In genomic region chr22:49893025-49893424, GRCh38 we compare ENCODE assay signal across 19 cellular contexts. TPM values are rescaled to one million over a fixed set of nuclear protein-coding genes. Genes with fewer than 3 reads are reported as not detected.
DNase-seq lines count a peak whose midpoint lies in the region; ATAC-seq and TF ChIP-seq lines count a peak whose summit lies in the region.
"Had no signal": no experiment of that assay in that cellular context is flagged by ENCODE, and none has a peak within 500 bp of the region (broad histone marks: within the 10 kb centered on the region; RNA-seq: fewer than 3 reads in every experiment).

No MANE protein-coding gene starts in this region.

- peaks cover 29 to 53% of the 10 kb centered on the region in 2 donors for H3K36me3 Mint-ChIP-seq in CD4-positive, alpha-beta memory T cell
- peaks cover 19% of the 10 kb centered on the region for H3K36me3 Mint-ChIP-seq in central memory CD8-positive, alpha-beta T cell (ENCODE audit: insufficient read depth)
- H3K36me3 Mint-ChIP-seq in progenitor cell of endocrine pancreas (ENCODE audit: insufficient read depth) = peaks cover 62% of the 10 kb centered on the region
- H3K36me3 Mint-ChIP-seq in osteocyte (ENCODE audit: unreplicated experiment) = peaks cover 51% of the 10 kb centered on the region

- H3K4me3 ChIP-seq in A673 (ENCODE audit: low read depth, low read length, poor library complexity, severe bottlenecking) (no peak overlapping the region), stomach (no peak overlapping the region)
- no peak overlapping the region for H3K4me3 ChIP-seq in CD4-positive, alpha-beta memory T cell (ENCODE audit: low read length in 2 of 2)
- H3K4me3 ChIP-seq: GM12878 had no signal

- H3K9me3 Mint-ChIP-seq in CD4-positive, alpha-beta memory T cell = peaks cover 0 to 9% (median 5%) of the 10 kb centered on the region in 8 donors
- H3K9me3 Mint-ChIP-seq in central memory CD8-positive, alpha-beta T cell = no peaks in the 10 kb centered on the region
- peaks cover 12% of the 10 kb centered on the region for H3K9me3 Mint-ChIP-seq in progenitor cell of endocrine pancreas (ENCODE audit: low read depth)
- peaks cover 21% of the 10 kb centered on the region for H3K9me3 Mint-ChIP-seq in osteocyte (ENCODE audit: unreplicated experiment)

- TF ChIP-seq CTCF in A673 (conservative IDR thresholded peaks at IDR 0.05; ENCODE audit: low read depth, low read length) (no peak), progenitor cell of endocrine pancreas (IDR thresholded peaks at IDR 0.05; ENCODE audit: unreplicated experiment) (no peak), osteocyte (IDR thresholded peaks at IDR 0.05) (no peak), stomach (IDR thresholded peaks at IDR 0.05) (no peak)

- BruUV-seq in A673 (replicated peaks; lab: Mats Ljungman, UMichigan) = TSS peak; percentile 5

- H3K4me1 ChIP-seq in A673 (ENCODE audit: insufficient read depth, low read length, poor library complexity, severe bottlenecking) (no peaks in the 10 kb centered on the region), stomach (no peaks in the 10 kb centered on the region)
- no peaks in the 10 kb centered on the region for H3K4me1 ChIP-seq in CD4-positive, alpha-beta memory T cell (ENCODE audit: insufficient read depth, low read length)

- H3K27ac Mint-ChIP-seq in CD4-positive, alpha-beta memory T cell = peak overlapping the region in 4 of 7 donors; percentile 15 to 67 (median 38)
- H3K27ac Mint-ChIP-seq in central memory CD8-positive, alpha-beta T cell (ENCODE audit: low read depth) = peak overlapping the region; percentile 36
- H3K27ac Mint-ChIP-seq in progenitor cell of endocrine pancreas (peak overlapping the region; percentile 1), osteocyte (ENCODE audit: unreplicated experiment) (no peak overlapping the region)
- H3K27ac Mint-ChIP-seq: CD4-positive, alpha-beta T cell; H9 had no signal

- intact Hi-C loops in A673 (cut with micrococcal nuclease; ENCODE audit: unreplicated experiment) (no loop called here), stomach (cut with DNase I; ENCODE audit: low total_unique reads) (no loop called here)
- intact Hi-C loops in CD4-positive, alpha-beta memory T cell (cut with micrococcal nuclease) = no loop called here

- WGBS in stomach, 5 donors = 96 to 99% (median 98%) methylated on average over 4 of the region's 4 CpGs

- ATAC-seq in central memory CD8-positive, alpha-beta T cell (replicated peaks; ENCODE audit: extremely low read depth, poor library complexity, severe bottlenecking) = no peak
- ATAC-seq: GM12878, HepG2 had no signal

- no peak for TF ChIP-seq POLR2A in stomach (IDR thresholded peaks at IDR 0.05)

- no peak overlapping the region for H3K27ac ChIP-seq in A673 (ENCODE audit: low read depth, low read length, poor library complexity, severe bottlenecking)
- no peak overlapping the region for H3K27ac ChIP-seq in CD4-positive, alpha-beta memory T cell (ENCODE audit: low read depth, low read length)
- no peak overlapping the region for H3K27ac ChIP-seq in stomach
- H3K27ac ChIP-seq: C4-2B had no signal

- no peak overlapping the region for H3K4me3 Mint-ChIP-seq in CD4-positive, alpha-beta memory T cell
- no peak overlapping the region for H3K4me3 Mint-ChIP-seq in central memory CD8-positive, alpha-beta T cell
- H3K4me3 Mint-ChIP-seq in progenitor cell of endocrine pancreas (ENCODE audit: low read depth) (no peak overlapping the region), osteocyte (ENCODE audit: unreplicated experiment) (no peak overlapping the region)
- H3K4me3 Mint-ChIP-seq: CD4-positive, alpha-beta T cell; H9 had no signal

- H3K36me3 ChIP-seq in A673 (ENCODE audit: insufficient read depth, low read length, poor library complexity, severe bottlenecking) (peaks cover 27% of the 10 kb centered on the region), stomach (peaks cover 3 to 52% (median 30%) of the 10 kb centered on the region in 4 donors)
- H3K36me3 ChIP-seq in CD4-positive, alpha-beta memory T cell (ENCODE audit: insufficient read depth, low read length) = peaks cover 1% of the 10 kb centered on the region

- DNase-seq in A673 (ENCODE audit: low spot score) = no peak
- DNase-seq in CD4-positive, alpha-beta memory T cell = no peak
- no peak for DNase-seq in central memory CD8-positive, alpha-beta T cell (ENCODE audit: low spot score in 2 of 2)
- no peak for DNase-seq in progenitor cell of endocrine pancreas (ENCODE audit: low spot score, unreplicated experiment)
- no peak for DNase-seq in osteocyte (ENCODE audit: extremely low spot score, unreplicated experiment)
- no peak for DNase-seq in hypothalamus (lab: John Stamatoyannopoulos, UW)
- DNase-seq in stomach = no peak
- DNase-seq: AML-193; Calu3; CD4-positive, alpha-beta T cell; DMS 273 treated with DMSO at 0.1 percent for 48 hours; DMS53; DND-41; EL; H9 had no signal

- no peaks in the 10 kb centered on the region for H3K27me3 Mint-ChIP-seq in CD4-positive, alpha-beta memory T cell
- H3K27me3 Mint-ChIP-seq in central memory CD8-positive, alpha-beta T cell = no peaks in the 10 kb centered on the region
- no peaks in the 10 kb centered on the region for H3K27me3 Mint-ChIP-seq in progenitor cell of endocrine pancreas
- no peaks in the 10 kb centered on the region for H3K27me3 Mint-ChIP-seq in osteocyte (ENCODE audit: unreplicated experiment)
- H3K27me3 Mint-ChIP-seq: CD4-positive, alpha-beta T cell; IgD-negative memory B cell had no signal

- H3K4me1 Mint-ChIP-seq in CD4-positive, alpha-beta memory T cell = peaks cover 8 to 15% (median 11%) of the 10 kb centered on the region in 4 donors
- H3K4me1 Mint-ChIP-seq in central memory CD8-positive, alpha-beta T cell = peaks cover 14% of the 10 kb centered on the region
- H3K4me1 Mint-ChIP-seq in progenitor cell of endocrine pancreas (ENCODE audit: low read depth) (no peaks in the 10 kb centered on the region), osteocyte (ENCODE audit: unreplicated experiment) (no peaks in the 10 kb centered on the region)
- H3K4me1 Mint-ChIP-seq: H9, IgD-negative memory B cell had no signal

- POLR2A ChIA-PET in A673 (lab: Charles Lee; ENCODE audit: low non-redundant PET) = no interaction called here
- POLR2A ChIA-PET in CD4-positive, alpha-beta memory T cell (lab: Charles Lee; ENCODE audit: partially characterized antibody) = no interaction called here

- CTCF ChIA-PET in A673 (lab: Charles Lee) = no interaction called here
- CTCF ChIA-PET in CD4-positive, alpha-beta memory T cell (lab: Charles Lee; ENCODE audit: partially characterized antibody) = no interaction called here

- no peaks in the 10 kb centered on the region for H3K9me3 ChIP-seq in A673 (ENCODE audit: low read depth, low read length, poor library complexity, severe bottlenecking)
- H3K9me3 ChIP-seq in CD4-positive, alpha-beta memory T cell (ENCODE audit: control insufficient read depth in 1 of 2, low read length in 2 of 2) = no peaks in the 10 kb centered on the region
- H3K9me3 ChIP-seq in stomach = peaks cover 0 to 7% (median 0%) of the 10 kb centered on the region in 4 donors

- H3K27me3 ChIP-seq in A673 (replicated peaks; ENCODE audit: insufficient read depth, low read depth, low read length, poor library complexity) (no peaks in the 10 kb centered on the region), stomach (no peaks in the 10 kb centered on the region)
- no peaks in the 10 kb centered on the region for H3K27me3 ChIP-seq in CD4-positive, alpha-beta memory T cell (ENCODE audit: insufficient read depth, low read length)

- TF ChIP-seq EP300 in stomach (IDR thresholded peaks at IDR 0.05) = no peak

RNA-seq across cellular contexts. Expression of gene ALG12, which starts 25.2 kb away (rescaled TPM):
- total RNA-seq in A673 (2021) (18.6 and 19.8 TPM in 2 replicates), progenitor cell of endocrine pancreas (22.0 and 25.7 TPM in 2 replicates), osteocyte (27.1 and 27.9 TPM in 2 replicates), stomach (10 to 100 TPM in 2 of 5 donors, 1 to 10 TPM in 3; 2.3 to 30.7 (median 9.4) TPM)
- 10 to 100 TPM; 19.6 to 27.2 TPM for total RNA-seq in CD4-positive, alpha-beta memory T cell
- 10 to 100 TPM; 16.9 to 19.0 TPM for polyA plus RNA-seq in CD4-positive, alpha-beta memory T cell
- 1 to 10 TPM; 3.8 to 9.2 (median 8.8) TPM for polyA plus RNA-seq in stomach

RNA-seq across cellular contexts. Expression of gene CRELD2, which starts 25.4 kb away (rescaled TPM):
- 54.1 and 54.7 TPM in 2 replicates for total RNA-seq in A673 (2021)
- total RNA-seq in CD4-positive, alpha-beta memory T cell = 10 to 100 TPM; 36.0 to 36.2 TPM
- 10 to 100 TPM; 40.2 to 46.1 TPM for polyA plus RNA-seq in CD4-positive, alpha-beta memory T cell
- 42.2 and 42.4 TPM in 2 replicates for total RNA-seq in progenitor cell of endocrine pancreas
- total RNA-seq in osteocyte = 54.9 and 55.5 TPM in 2 replicates
- total RNA-seq in stomach = 10 to 100 TPM; 35.4 to 83.0 (median 81.1) TPM
- 10 to 100 TPM; 19.4 to 30.4 (median 29.0) TPM for polyA plus RNA-seq in stomach

RNA-seq across cellular contexts. Expression of gene ZBED4, which starts 39.4 kb away (rescaled TPM):
- 31.5 and 33.1 TPM in 2 replicates for total RNA-seq in A673 (2021)
- total RNA-seq in CD4-positive, alpha-beta memory T cell = 10 to 100 TPM; 17.7 to 18.6 TPM
- 10 to 100 TPM in 1 of 2 donors, 1 to 10 TPM in 1; 6.7 to 10.0 TPM for polyA plus RNA-seq in CD4-positive, alpha-beta memory T cell
- total RNA-seq in progenitor cell of endocrine pancreas = 34.3 and 36.5 TPM in 2 replicates
- 17.2 and 17.3 TPM in 2 replicates for total RNA-seq in osteocyte
- 10 to 100 TPM; 11.9 to 31.7 (median 21.6) TPM for total RNA-seq in stomach
- polyA plus RNA-seq in stomach = 1 to 10 TPM; 2.2 to 3.2 (median 3.2) TPM
